34 cellular contexts compared by ENCODE assay signal in genomic region chr5:92265804-92266203, GRCh38.
"Had no signal": no experiment of that assay in that cellular context is flagged by ENCODE, and none has a peak within 500 bp of the region (broad histone marks: within the 10 kb centered on the region; RNA-seq: fewer than 3 reads in every experiment).

No MANE protein-coding gene starts in this region.

- H3K9me3 ChIP-seq: MG63 had no signal

- H3K27me3 ChIP-seq: MG63 had no signal

- DNase-seq: Karpas-422, Kasumi-1, MG63, MM.1S, NCI-H1048, NCI-H1092, NCI-H1092 treated with DMSO at 0.1 percent for 48 hours, NCI-H1105, NCI-H1105 treated with DMSO at 0.1 percent for 48 hours, NCI-H1417, NCI-H1417 treated with DMSO at 0.1 percent for 48 hours, NCI-H1436, NCI-H1436 treated with DMSO at 0.1 percent for 48 hours, NCI-H146, NCI-H1694, NCI-H1694 treated with DMSO at 0.1 percent for 48 hours, NCI-H187, NCI-H187 treated with DMSO at 0.1 percent for 48 hours, NCI-H1930, NCI-H2029, NCI-H2029 treated with DMSO at 0.1 percent for 48 hours, NCI-H2081, NCI-H2081 treated with DMSO at 0.1 percent for 48 hours, NCI-H2107, NCI-H2171, NCI-H2171 treated with DMSO at 0.1 percent for 48 hours, NCI-H2227 treated with DMSO at 0.1 percent for 48 hours, NCI-H226, NCI-H345, NCI-H446, NCI-H446 treated with DMSO at 0.1 percent for 48 hours, NCI-H510A, NCI-H510A treated with DMSO at 0.1 percent for 48 hours, NCI-H524 had no signal

- H3K4me3 ChIP-seq: MG63 had no signal

- H3K36me3 ChIP-seq: MG63 had no signal
